Comparison of ENCODE assay signal across 8 cellular contexts in genomic region chr7:112939589-112940313, GRCh38.
DNase-seq lines count a peak whose midpoint lies in the region; ATAC-seq, FAIRE-seq and TF ChIP-seq lines count a peak whose summit lies in the region.

No MANE protein-coding gene starts in this region.

- H3K9me3 Mint-ChIP-seq in T-helper 2 cell treated with Interferon-gamma antibody and Interleukin-4, amounts not matched to agents 5 μg/mL and 100 μg/mL, for 36 hours, result no peaks in the 10 kb centered on the region
- no peaks in the 10 kb centered on the region for H3K9me3 Mint-ChIP-seq in astrocyte (ENCODE audit: unreplicated experiment)

- H3K79me2 ChIP-seq in astrocyte (ENCODE audit: insufficient read depth, low read length), result peaks cover 28% of the 10 kb centered on the region

- under 1% methylated on average over 53 of the region's 53 CpGs for WGBS in right cardiac atrium
- 0 to 1% (median 0%) methylated on average over 34 to 53 of the region's 53 CpGs for WGBS in psoas muscle, 3 donors

- peak overlapping the region; percentile 90 for H3K4me2 ChIP-seq in astrocyte (ENCODE audit: low read length)

- DNase-seq in NCI-H187 treated with DMSO at 0.1 percent for 48 hours (lab: John Stamatoyannopoulos, UW) (peak; percentile 98), astrocyte (ENCODE audit: low read depth) (peak; percentile 97), right cardiac atrium (peak; percentile 99 to 100 (median 99)), psoas muscle (peak; percentile 99 to 100), urothelium cell line (ENCODE audit: low spot score) (peak; percentile 96)
- DNase-seq in T-helper 2 cell treated with Interferon-gamma antibody and Interleukin-4, amounts not matched to agents 5 μg/mL and 100 μg/mL, for 36 hours (ENCODE audit: low spot score), result peak; percentile 99

- peak overlapping the region; percentile 91 for H3K9ac ChIP-seq in astrocyte (ENCODE audit: low read length)

- peak overlapping the region; percentile 93 for H3K27ac Mint-ChIP-seq in T-helper 2 cell treated with Interferon-gamma antibody and Interleukin-4, amounts not matched to agents 5 μg/mL and 100 μg/mL, for 36 hours
- peak overlapping the region; percentile 92 for H3K27ac Mint-ChIP-seq in astrocyte (ENCODE audit: unreplicated experiment)

- H2AFZ ChIP-seq in astrocyte (ENCODE audit: low read depth, low read length), result peak overlapping the region; percentile 97

- peak overlapping the region; percentile 91 for H3K4me3 Mint-ChIP-seq in T-helper 2 cell treated with Interferon-gamma antibody and Interleukin-4, amounts not matched to agents 5 μg/mL and 100 μg/mL, for 36 hours
- H3K4me3 Mint-ChIP-seq in astrocyte (ENCODE audit: unreplicated experiment), result peak overlapping the region; percentile 97

- H3K27ac ChIP-seq in astrocyte (ENCODE audit: low read depth, low read length), result peak overlapping the region; percentile 89
- peak overlapping the region; percentile 88 for H3K27ac ChIP-seq in right cardiac atrium (ENCODE audit: low read length)
- peak overlapping the region; percentile 85 for H3K27ac ChIP-seq in psoas muscle

- H3K4me3 ChIP-seq in astrocyte (ENCODE audit: insufficient read depth, low read depth, low read length) (peak overlapping the region; percentile 86), right cardiac atrium (ENCODE audit: low read length) (peak overlapping the region; percentile 98), psoas muscle (peak overlapping the region; percentile 70)

- H3K27me3 Mint-ChIP-seq in T-helper 2 cell treated with Interferon-gamma antibody and Interleukin-4, amounts not matched to agents 5 μg/mL and 100 μg/mL, for 36 hours (ENCODE audit: low read depth), result peaks cover 4% of the 10 kb centered on the region
- H3K27me3 Mint-ChIP-seq in astrocyte (ENCODE audit: low read depth, unreplicated experiment), result no peaks in the 10 kb centered on the region

- FAIRE-seq in astrocyte (lab: Jason Lieb, UNC), result peak; percentile 93
- peak; percentile 50 for FAIRE-seq in urothelium cell line (lab: Jason Lieb, UNC)

- ATAC-seq in GM18505 (IDR thresholded peaks at IDR 0.05; ENCODE audit: unreplicated experiment) (peak; percentile 96), HG02970 (IDR thresholded peaks at IDR 0.05; ENCODE audit: low FRiP score, unreplicated experiment) (peak; percentile 100), right cardiac atrium (peak; percentile 99), psoas muscle (peak; percentile 99 to 100 (median 100))

- TF ChIP-seq CTCF in astrocyte (IDR thresholded peaks at IDR 0.05; ENCODE audit: insufficient read depth, low read depth, low read length) (no peak), psoas muscle (IDR thresholded peaks at IDR 0.05) (no peak)

- TF ChIP-seq POLR2A in GM18505 (IDR thresholded peaks at IDR 0.05; ENCODE audit: borderline replicate concordance, extremely low read depth, insufficient read depth, insufficient read length), result peak; percentile 85

- peaks cover 3% of the 10 kb centered on the region for H3K36me3 Mint-ChIP-seq in T-helper 2 cell treated with Interferon-gamma antibody and Interleukin-4, amounts not matched to agents 5 μg/mL and 100 μg/mL, for 36 hours (ENCODE audit: low read depth)
- no peaks in the 10 kb centered on the region for H3K36me3 Mint-ChIP-seq in astrocyte (ENCODE audit: low read depth, unreplicated experiment)

- H4K20me1 ChIP-seq in astrocyte (ENCODE audit: insufficient read depth, low read length), result peaks cover 4% of the 10 kb centered on the region

- no peaks in the 10 kb centered on the region for H3K27me3 ChIP-seq in astrocyte (ENCODE audit: insufficient read depth, low read length)
- H3K27me3 ChIP-seq in right cardiac atrium (ENCODE audit: control insufficient read depth, insufficient read depth), result no peaks in the 10 kb centered on the region
- no peaks in the 10 kb centered on the region for H3K27me3 ChIP-seq in psoas muscle (ENCODE audit: insufficient read depth in 3 of 3, low read length in 2 of 3)

- H3K4me1 Mint-ChIP-seq in T-helper 2 cell treated with Interferon-gamma antibody and Interleukin-4, amounts not matched to agents 5 μg/mL and 100 μg/mL, for 36 hours (ENCODE audit: low read depth), result peaks cover 32% of the 10 kb centered on the region
- H3K4me1 Mint-ChIP-seq in astrocyte (ENCODE audit: low read depth, unreplicated experiment), result peaks cover 11% of the 10 kb centered on the region

- H3K9me3 ChIP-seq in astrocyte (ENCODE audit: insufficient read depth, low read depth, low read length), result no peaks in the 10 kb centered on the region
- H3K9me3 ChIP-seq in right cardiac atrium (ENCODE audit: control insufficient read depth, low read length), result no peaks in the 10 kb centered on the region
- H3K9me3 ChIP-seq in psoas muscle, result no peaks in the 10 kb centered on the region

- intact Hi-C loops in right cardiac atrium (cut with DNase I) (no loop called here), psoas muscle (cut with DNase I) (loop anchor here in 1 of 2 donors (5.0 to 10.0 kb wide), 2 partner anchors 178 to 1745 kb away; partner anchors contain the start of gene SMIM30)

- no peaks in the 10 kb centered on the region for H3K36me3 ChIP-seq in astrocyte (ENCODE audit: insufficient read depth, low read length)
- H3K36me3 ChIP-seq in psoas muscle (ENCODE audit: insufficient read depth in 1 of 2, low read depth in 1 of 2), result no peaks in the 10 kb centered on the region

- H3K4me1 ChIP-seq in astrocyte (ENCODE audit: insufficient read depth, low read length) (peaks cover 8% of the 10 kb centered on the region), right cardiac atrium (ENCODE audit: control insufficient read depth, insufficient read depth, low read length) (peaks cover 3% of the 10 kb centered on the region), psoas muscle (peaks cover 17% of the 10 kb centered on the region)

Comparison
In these comparisons a context has a peak if more than half of its experiments do, and no peak if none do; other contexts are left out.
1. Peak in every context shown above with its lines: DNase-seq, ATAC-seq, H3K4me3 ChIP-seq and H3K27ac ChIP-seq.